Comparison of ENCODE assay signal across 11 cellular contexts in genomic region chr11:18749681-18750319, GRCh38. TPM values are rescaled to one million over a fixed set of nuclear protein-coding genes. Genes with fewer than 3 reads are reported as not detected.
A peak's percentile ranks its signal among the peaks of the same experiment; 100 is the strongest.
DNase-seq lines count a peak whose midpoint lies in the region; ATAC-seq, FAIRE-seq and TF ChIP-seq lines count a peak whose summit lies in the region.
"Had no signal": no experiment of that assay in that cellular context is flagged by ENCODE, and none has a peak within 500 bp of the region (broad histone marks: within the 10 kb centered on the region; RNA-seq: fewer than 3 reads in every experiment).

No MANE protein-coding gene starts in this region.

- no peak overlapping the region for H3K4me3 Mint-ChIP-seq in stimulated activated naive CD8-positive, alpha-beta T cell treated with anti-CD3 and anti-CD28 coated beads, Interleukin-15, amount 100 ng/mL, for 72 hours

- H3K79me1 ChIP-seq in IMR-90 (ENCODE audit: low read depth in 1 of 2, low read length in 2 of 2), result no peaks in the 10 kb centered on the region

- H3K9me1 ChIP-seq in IMR-90 (ENCODE audit: insufficient read depth, low read length), result peaks cover 6% of the 10 kb centered on the region; the same call in 1 of the 2 replicates

- no peaks in the 10 kb centered on the region for H4K20me1 ChIP-seq in IMR-90 (ENCODE audit: insufficient read depth, low read length)
- H4K20me1 ChIP-seq: BLaER1 had no signal

- peak overlapping the region; percentile 59 for H2BK5ac ChIP-seq in IMR-90 (ENCODE audit: low read depth, low read length, poor library complexity, severe bottlenecking)

- H3K27ac Mint-ChIP-seq in stimulated activated naive CD8-positive, alpha-beta T cell treated with anti-CD3 and anti-CD28 coated beads, Interleukin-15, amount 100 ng/mL, for 72 hours, result peak overlapping the region in 1 of 2 donors; percentile 66

- H3K36me3 ChIP-seq in IMR-90 (ENCODE audit: control insufficient read depth, insufficient read depth, low read length), result no peaks in the 10 kb centered on the region
- no peaks in the 10 kb centered on the region for H3K36me3 ChIP-seq in bronchial epithelial cell (ENCODE audit: control insufficient read depth, insufficient read depth, low read length)
- H3K36me3 ChIP-seq: BLaER1, heart right ventricle had no signal

- intact Hi-C loops in IMR-90 (cut with micrococcal nuclease), result no loop called here

- H3K4me1 Mint-ChIP-seq in stimulated activated naive CD8-positive, alpha-beta T cell treated with anti-CD3 and anti-CD28 coated beads, Interleukin-15, amount 100 ng/mL, for 72 hours, result peaks cover 8% of the 10 kb centered on the region

- H2BK120ac ChIP-seq in IMR-90 (ENCODE audit: low read depth, low read length), result peak overlapping the region; percentile 69

- H3K27ac ChIP-seq in A549 (peak overlapping the region; percentile 59 to 81), IMR-90 (ENCODE audit: insufficient read depth, low read length) (peak overlapping the region; percentile 36)
- H3K27ac ChIP-seq: BLaER1, heart right ventricle had no signal

- H4K8ac ChIP-seq in IMR-90 (ENCODE audit: low read depth in 2 of 2, low read length in 2 of 2), result peak overlapping the region; percentile 83 to 99

- H4K91ac ChIP-seq in IMR-90 (ENCODE audit: insufficient read depth, low read depth, low read length), result peak overlapping the region; percentile 93

- in situ Hi-C loops in IMR-90 (cut with MboI; ENCODE audit: low sequenced_read_pairs), result loop anchor here (25.0 kb wide), 1 partner anchor 212 kb away; the partner anchor contains the start of gene TSG101
- in situ Hi-C loops in GM13976 (cut with MboI; ENCODE audit: low sequenced_read_pairs, unreplicated experiment), result loop anchor here (10.0 to 25.0 kb wide), 2 partner anchors 205 to 512 kb away; partner anchors contain the start of genes SAA2 and SAA4

- H3K23ac ChIP-seq in IMR-90 (ENCODE audit: low read depth, low read length), result 0 out of 2 replicates have a peak overlapping the region, but pooled peaks have one; percentile 18

- no peak for TF ChIP-seq RAD21 in A549 (conservative IDR thresholded peaks at IDR 0.05 in 1 of 2, IDR thresholded peaks at IDR 0.05 in 1 of 2)
- no peak for TF ChIP-seq RAD21 in IMR-90 (IDR thresholded peaks at IDR 0.05; ENCODE audit: low read length)

- H2AFZ ChIP-seq in IMR-90 (replicated peaks; ENCODE audit: low read length, poor library complexity), result peak overlapping the region; percentile 94

- DNase-seq in A549 (ENCODE audit: low read depth in 1 of 2, low spot score in 1 of 2), result peak; percentile 37 to 53
- peak; percentile 75 for DNase-seq in IMR-90
- peak; percentile 66 for DNase-seq in bronchial epithelial cell (ENCODE audit: low read depth)
- peak; percentile 55 for DNase-seq in kidney glomerular epithelial cell (lab: John Stamatoyannopoulos, UW)
- DNase-seq in stimulated activated naive CD8-positive, alpha-beta T cell treated with anti-CD3 and anti-CD28 coated beads, Interleukin-15, amount 100 ng/mL, for 72 hours, result no peak
- DNase-seq in GM13976 (ENCODE audit: low spot score), result no peak
- DNase-seq: heart right ventricle, NCI-H2227 treated with DMSO at 0.1 percent for 48 hours had no signal

- no peak for FAIRE-seq in A549 (lab: Jason Lieb, UNC)
- FAIRE-seq in bronchial epithelial cell (lab: Jason Lieb, UNC), result no peak

- peak overlapping the region; percentile 57; the same call in 1 of the 2 replicates for H2BK20ac ChIP-seq in IMR-90 (ENCODE audit: low read depth, low read length)

- TF ChIP-seq POLR2A in A549 (IDR thresholded peaks at IDR 0.05; ENCODE audit: low read length), result no peak
- no peak for TF ChIP-seq POLR2A in IMR-90 (IDR thresholded peaks at IDR 0.05; ENCODE audit: low read depth, low read length)

- peak overlapping the region; percentile 80 for H2AK5ac ChIP-seq in IMR-90 (ENCODE audit: low read depth, low read length)

- no peaks in the 10 kb centered on the region; the same call in 1 of the 2 replicates for H3K27me3 ChIP-seq in IMR-90 (ENCODE audit: control insufficient read depth, insufficient read depth, low read length)
- H3K27me3 ChIP-seq in bronchial epithelial cell (ENCODE audit: control insufficient read depth, insufficient read depth, low read length), result no peaks in the 10 kb centered on the region
- H3K27me3 ChIP-seq: BLaER1 had no signal

- H3K27me3 Mint-ChIP-seq in stimulated activated naive CD8-positive, alpha-beta T cell treated with anti-CD3 and anti-CD28 coated beads, Interleukin-15, amount 100 ng/mL, for 72 hours, result peaks cover 7% of the 10 kb centered on the region

- H2BK15ac ChIP-seq in IMR-90 (ENCODE audit: low read depth, low read length), result peak overlapping the region; percentile 67; the same call in 2 of the 3 replicates

- ATAC-seq in A549, result peak; percentile 75 to 88
- ATAC-seq in IMR-90 (ENCODE audit: low read depth), result peak; percentile 97
- ATAC-seq in stimulated activated naive CD8-positive, alpha-beta T cell treated with anti-CD3 and anti-CD28 coated beads, Interleukin-15, amount 100 ng/mL, for 72 hours, result no peak
- no peak for ATAC-seq in GM21367 (IDR thresholded peaks at IDR 0.05; ENCODE audit: unreplicated experiment)
- ATAC-seq in HG03280 (IDR thresholded peaks at IDR 0.05; ENCODE audit: unreplicated experiment), result no peak

- BruUV-seq in IMR-90 (replicated peaks; lab: Mats Ljungman, UMichigan), result no TSS peak

- H3K4me3 ChIP-seq in A549 (no peak overlapping the region), IMR-90 (ENCODE audit: insufficient read depth, low read depth, low read length) (no peak overlapping the region), bronchial epithelial cell (ENCODE audit: low read depth, low read length) (no peak overlapping the region)
- H3K4me3 ChIP-seq: BLaER1, heart right ventricle had no signal

- TF ChIP-seq CTCF in A549 (IDR thresholded peaks at IDR 0.05) (no peak), IMR-90 (conservative IDR thresholded peaks at IDR 0.05; ENCODE audit: low read depth, low read length) (no peak), bronchial epithelial cell (IDR thresholded peaks at IDR 0.05; ENCODE audit: insufficient read depth, low read length, severe bottlenecking) (no peak), GM13976 (IDR thresholded peaks at IDR 0.05; ENCODE audit: borderline replicate concordance, control extremely low read depth, extremely low read depth, insufficient read depth, missing control alignments) (no peak)

- peak overlapping the region; percentile 35 for H3K56ac ChIP-seq in IMR-90 (ENCODE audit: extremely low read depth, insufficient read depth, low read length)

- WGBS in A549 (ENCODE audit: missing lambda C conversion rate), result 57% methylated on average over 12 of the region's 12 CpGs
- WGBS in IMR-90 (ENCODE audit: extremely low coverage in 2 of 2, insufficient read length in 1 of 2), 2 experiments, result 80% methylated on average over 2 of the region's 12 CpGs; no CpG with 5 or more reads in 1 of the 2 experiments

- H3K9me3 Mint-ChIP-seq in stimulated activated naive CD8-positive, alpha-beta T cell treated with anti-CD3 and anti-CD28 coated beads, Interleukin-15, amount 100 ng/mL, for 72 hours, result no peaks in the 10 kb centered on the region

- TF ChIP-seq EP300 in A549 (IDR thresholded peaks at IDR 0.05), result no peak

- 0 out of 2 replicates have a peak overlapping the region, but pooled peaks have one; percentile 27 for H3K18ac ChIP-seq in IMR-90 (ENCODE audit: low read depth, low read length)

- peaks cover 15% of the 10 kb centered on the region; the same call in 2 of the 3 replicates for H3K4me1 ChIP-seq in A549
- H3K4me1 ChIP-seq in IMR-90 (ENCODE audit: control insufficient read depth, insufficient read depth, low read length), result peaks cover 5% of the 10 kb centered on the region

- H3K4me2 ChIP-seq in A549 (peak overlapping the region; percentile 40), IMR-90 (ENCODE audit: low read depth, low read length) (no peak overlapping the region)
- H3K4me2 ChIP-seq: BLaER1 had no signal

- peak overlapping the region; percentile 69 for H4K5ac ChIP-seq in IMR-90 (ENCODE audit: low read depth, low read length)

- POLR2A ChIA-PET in A549 (lab: Yijun Ruan, JAX), result no interaction called here
- POLR2A ChIA-PET in IMR-90 (lab: Charles Lee; ENCODE audit: unreplicated experiment), result no interaction called here

- CTCF ChIA-PET in A549 (lab: Yijun Ruan, JAX), result interaction anchor here (0.8 to 7.2 kb wide), 6 partner anchors 15 to 634 kb away, joined by 3 to 51 read pairs (median 6); no protein-coding TSS in a partner anchor
- CTCF ChIA-PET in IMR-90 (lab: Yijun Ruan, JAX), result interaction anchor here (1.7 to 2.0 kb wide), 2 partner anchors 14 to 28 kb away, joined by 4 to 6 read pairs; no protein-coding TSS in a partner anchor

- H2AK9ac ChIP-seq in IMR-90 (replicated peaks; ENCODE audit: low read depth, low read length, poor library complexity), result peak overlapping the region; percentile 22

- H3K9ac ChIP-seq in IMR-90 (ENCODE audit: low read depth, low read length), result no peak overlapping the region
- H3K9ac ChIP-seq: BLaER1 had no signal

- dilution Hi-C loops in IMR-90 (cut with HindIII; ENCODE audit: low sequenced_read_pairs, unreplicated experiment), result no loop called here

- peak overlapping the region; percentile 86 for H3K4ac ChIP-seq in IMR-90 (ENCODE audit: low read depth, low read length)

- peak overlapping the region; percentile 62; the same call in 1 of the 2 replicates for H3K14ac ChIP-seq in IMR-90 (replicated peaks; ENCODE audit: low read depth, low read length)

- H3K9me3 ChIP-seq in A549, result no peaks in the 10 kb centered on the region
- H3K9me3 ChIP-seq in IMR-90 (ENCODE audit: control insufficient read depth, insufficient read depth, low read length), result no peaks in the 10 kb centered on the region
- H3K9me3 ChIP-seq: BLaER1, heart right ventricle had no signal

RNA-seq across cellular contexts. Expression of gene IGSF22, which starts 23.8 kb away (rescaled TPM):
- 0.06 TPM in 1 of 2 replicates, not detected in the other for polyA plus RNA-seq in A549 (2011; rRNA removed)
- polyA plus RNA-seq in A549 (2012; cell fraction: cytosol; rRNA removed), result not detected in 2 replicates
- 0.02 TPM in 1 of 2 replicates, not detected in the other for polyA plus RNA-seq in A549 (2012; cell fraction: nucleus; rRNA removed)
- 0.03 TPM in 2 of 3 replicates, not detected in the other for polyA plus RNA-seq in A549 (2017; fragmentation: RNase III; extraction: RNeasy Plus Mini Kit Qiagen cat#74134 plus additional on column Dnase treatment)
- polyA minus RNA-seq in A549 (2011; rRNA and poly(A)+ RNA removed), result not detected in 2 replicates
- not detected in 2 replicates for total RNA-seq in IMR-90 (2012; rRNA removed)
- not detected in 2 replicates for polyA plus RNA-seq in IMR-90 (2012; rRNA removed)
- polyA plus RNA-seq in IMR-90 (2012; cell fraction: cytosol; rRNA removed), result not detected in 2 replicates
- not detected in 2 replicates for polyA plus RNA-seq in IMR-90 (2012; cell fraction: nucleus; rRNA removed; ENCODE audit: low replicate concordance)
- under 0.01 and 1.4 TPM in 2 replicates for total RNA-seq in bronchial epithelial cell

RNA-seq across cellular contexts. Expression of gene PTPN5, which starts 41.8 kb away (rescaled TPM):
- polyA plus RNA-seq in A549 (2011; rRNA removed), result 0.04 TPM in 1 of 2 replicates, not detected in the other
- polyA plus RNA-seq in A549 (2012; cell fraction: cytosol; rRNA removed), result 0.01 and 0.03 TPM in 2 replicates
- 0.05 TPM in 1 of 2 replicates, not detected in the other for polyA plus RNA-seq in A549 (2012; cell fraction: nucleus; rRNA removed)
- polyA plus RNA-seq in A549 (2017; fragmentation: RNase III; extraction: RNeasy Plus Mini Kit Qiagen cat#74134 plus additional on column Dnase treatment), result 0.04 TPM in 1 of 3 replicates, not detected in the others
- polyA minus RNA-seq in A549 (2011; rRNA and poly(A)+ RNA removed), result not detected in 2 replicates
- not detected in 2 replicates for total RNA-seq in IMR-90 (2012; rRNA removed)
- polyA plus RNA-seq in IMR-90 (2012; rRNA removed), result not detected in 2 replicates
- polyA plus RNA-seq in IMR-90 (2012; cell fraction: cytosol; rRNA removed), result not detected in 2 replicates
- not detected in 2 replicates for polyA plus RNA-seq in IMR-90 (2012; cell fraction: nucleus; rRNA removed; ENCODE audit: low replicate concordance)
- total RNA-seq in bronchial epithelial cell, result not detected in 2 replicates

RNA-seq across cellular contexts. Expression of gene TMEM86A, which starts 51.2 kb away (rescaled TPM):
- 0.10 and 0.16 TPM in 2 replicates for polyA plus RNA-seq in A549 (2011; rRNA removed)
- 0.11 and 0.12 TPM in 2 replicates for polyA plus RNA-seq in A549 (2012; cell fraction: cytosol; rRNA removed)
- 0.16 and 0.17 TPM in 2 replicates for polyA plus RNA-seq in A549 (2012; cell fraction: nucleus; rRNA removed)
- polyA plus RNA-seq in A549 (2017; fragmentation: RNase III; extraction: RNeasy Plus Mini Kit Qiagen cat#74134 plus additional on column Dnase treatment), result 0.21 to 0.41 TPM (median 0.25 TPM) in 3 replicates
- polyA minus RNA-seq in A549 (2011; rRNA and poly(A)+ RNA removed), result 0.41 and 0.54 TPM in 2 replicates
- total RNA-seq in IMR-90 (2012; rRNA removed), result 0.28 and 0.36 TPM in 2 replicates
- 0.30 and 0.31 TPM in 2 replicates for polyA plus RNA-seq in IMR-90 (2012; rRNA removed)
- 0.41 and 0.45 TPM in 2 replicates for polyA plus RNA-seq in IMR-90 (2012; cell fraction: cytosol; rRNA removed)
- polyA plus RNA-seq in IMR-90 (2012; cell fraction: nucleus; rRNA removed; ENCODE audit: low replicate concordance), result 0.29 and 0.30 TPM in 2 replicates
- total RNA-seq in bronchial epithelial cell, result 0.53 and 0.90 TPM in 2 replicates

Comparison
In these comparisons a context has a peak if more than half of its experiments do, and no peak if none do; other contexts are left out.
1. ATAC-seq: peak in A549 (2 of 2) and IMR-90 (single experiment); none in stimulated activated naive CD8-positive, alpha-beta T cell treated with anti-CD3 and anti-CD28 coated beads, Interleukin-15, amount 100 ng/mL, for 72 hours (single experiment), GM21367 (single experiment) and HG03280 (single experiment).
2. DNase-seq: peak in A549 (2 of 2), IMR-90 (single experiment), bronchial epithelial cell (single experiment) and kidney glomerular epithelial cell (single experiment); none in stimulated activated naive CD8-positive, alpha-beta T cell treated with anti-CD3 and anti-CD28 coated beads, Interleukin-15, amount 100 ng/mL, for 72 hours (0 of 2) and GM13976 (single experiment).